In genomic region chr22:37502342-37503182, GRCh38 we compare ENCODE assay signal across 9 cellular contexts. TPM values are rescaled to one million over a fixed set of nuclear protein-coding genes. Genes with fewer than 3 reads are reported as not detected.
A peak's percentile ranks its signal among the peaks of the same experiment; 100 is the strongest.
DNase-seq lines count a peak whose midpoint lies in the region; ATAC-seq and TF ChIP-seq lines count a peak whose summit lies in the region.
"Had no signal": no experiment of that assay in that cellular context is flagged by ENCODE, and none has a peak within 500 bp of the region (broad histone marks: within the 10 kb centered on the region; RNA-seq: fewer than 3 reads in every experiment).

No MANE protein-coding gene starts in this region.

- peaks cover 14% of the 10 kb centered on the region for H3K4me1 Mint-ChIP-seq in activated CD8-positive, alpha-beta T cell treated with anti-CD3 and anti-CD28 coated beads for 36 hours (ENCODE audit: low read depth)
- peaks cover 21% of the 10 kb centered on the region for H3K4me1 Mint-ChIP-seq in stimulated activated effector memory CD8-positive, alpha-beta T cell treated with anti-CD3 and anti-CD28 coated beads, Interleukin-12 subunit alpha, Interleukin-12 subunit beta, amount 100 ng/mL, for 72 hours

- ATAC-seq in activated CD8-positive, alpha-beta T cell treated with anti-CD3 and anti-CD28 coated beads for 36 hours = no peak
- ATAC-seq in stimulated activated effector memory CD8-positive, alpha-beta T cell treated with anti-CD3 and anti-CD28 coated beads, Interleukin-12 subunit alpha, Interleukin-12 subunit beta, amount 100 ng/mL, for 72 hours = no peak

- peak; percentile 22 for DNase-seq in activated CD8-positive, alpha-beta T cell treated with anti-CD3 and anti-CD28 coated beads for 36 hours
- peak; percentile 82 for DNase-seq in kidney tubule cell (ENCODE audit: low spot score)
- no peak for DNase-seq in stimulated activated effector memory CD8-positive, alpha-beta T cell treated with anti-CD3 and anti-CD28 coated beads, Interleukin-12 subunit alpha, Interleukin-12 subunit beta, amount 100 ng/mL, for 72 hours (ENCODE audit: low spot score in 2 of 2)
- no peak for DNase-seq in NCI-H2081 (lab: John Stamatoyannopoulos, UW)
- DNase-seq in T1000 (lab: John Stamatoyannopoulos, UW) = no peak
- DNase-seq in stimulated activated naive CD4-positive, alpha-beta T cell (lab: John Stamatoyannopoulos, UW) = no peak
- DNase-seq in GM10248 (ENCODE audit: extremely low spot score) = no peak

- no peak overlapping the region for H3K27ac Mint-ChIP-seq in activated CD8-positive, alpha-beta T cell treated with anti-CD3 and anti-CD28 coated beads for 36 hours
- H3K27ac Mint-ChIP-seq in stimulated activated effector memory CD8-positive, alpha-beta T cell treated with anti-CD3 and anti-CD28 coated beads, Interleukin-12 subunit alpha, Interleukin-12 subunit beta, amount 100 ng/mL, for 72 hours = peak overlapping the region; percentile 41
- H3K27ac Mint-ChIP-seq: dendritic cell treated with granulocyte-macrophage colony-stimulating factor and Interleukin-4, amounts not matched to agents 40 ng/mL and 50 ng/mL, for 4 days had no signal

- no peaks in the 10 kb centered on the region for H3K36me3 Mint-ChIP-seq in activated CD8-positive, alpha-beta T cell treated with anti-CD3 and anti-CD28 coated beads for 36 hours (ENCODE audit: low read depth)
- no peaks in the 10 kb centered on the region for H3K36me3 Mint-ChIP-seq in stimulated activated effector memory CD8-positive, alpha-beta T cell treated with anti-CD3 and anti-CD28 coated beads, Interleukin-12 subunit alpha, Interleukin-12 subunit beta, amount 100 ng/mL, for 72 hours

- TF ChIP-seq EP300 in Ishikawa (IDR thresholded peaks at IDR 0.05; ENCODE audit: borderline replicate concordance) = no peak

- CTCF ChIA-PET in activated CD8-positive, alpha-beta T cell treated with anti-CD3 and anti-CD28 coated beads for 36 hours (lab: Charles Lee) = interaction anchor here (1.1 to 1.4 kb wide), 3 partner anchors 64 to 242 kb away, joined by 3 to 6 read pairs (median 3); no protein-coding TSS in a partner anchor
- CTCF ChIA-PET in GM10248 (lab: Yijun Ruan, JAX) = no interaction called here

- H3K9me3 Mint-ChIP-seq in activated CD8-positive, alpha-beta T cell treated with anti-CD3 and anti-CD28 coated beads for 36 hours = no peaks in the 10 kb centered on the region
- no peaks in the 10 kb centered on the region for H3K9me3 Mint-ChIP-seq in stimulated activated effector memory CD8-positive, alpha-beta T cell treated with anti-CD3 and anti-CD28 coated beads, Interleukin-12 subunit alpha, Interleukin-12 subunit beta, amount 100 ng/mL, for 72 hours
- H3K9me3 Mint-ChIP-seq: dendritic cell treated with granulocyte-macrophage colony-stimulating factor and Interleukin-4, amounts not matched to agents 40 ng/mL and 50 ng/mL, for 4 days had no signal

- no peak for TF ChIP-seq RAD21 in Ishikawa (IDR thresholded peaks at IDR 0.05; ENCODE audit: low read depth)

- intact Hi-C loops in activated CD8-positive, alpha-beta T cell treated with anti-CD3 and anti-CD28 coated beads for 36 hours (cut with micrococcal nuclease) = no loop called here

- no peak overlapping the region for H3K4me3 Mint-ChIP-seq in activated CD8-positive, alpha-beta T cell treated with anti-CD3 and anti-CD28 coated beads for 36 hours
- H3K4me3 Mint-ChIP-seq in stimulated activated effector memory CD8-positive, alpha-beta T cell treated with anti-CD3 and anti-CD28 coated beads, Interleukin-12 subunit alpha, Interleukin-12 subunit beta, amount 100 ng/mL, for 72 hours = no peak overlapping the region
- H3K4me3 Mint-ChIP-seq: dendritic cell treated with granulocyte-macrophage colony-stimulating factor and Interleukin-4, amounts not matched to agents 40 ng/mL and 50 ng/mL, for 4 days had no signal

- no peak for TF ChIP-seq CTCF in activated CD8-positive, alpha-beta T cell treated with anti-CD3 and anti-CD28 coated beads for 36 hours (IDR thresholded peaks at IDR 0.05)
- no peak for TF ChIP-seq CTCF in GM10248 (IDR thresholded peaks at IDR 0.05; ENCODE audit: control extremely low read depth, extremely low read depth, low read depth, missing control alignments)

- POLR2A ChIA-PET in activated CD8-positive, alpha-beta T cell treated with anti-CD3 and anti-CD28 coated beads for 36 hours (lab: Charles Lee) = no interaction called here
- POLR2A ChIA-PET in GM10248 (lab: Yijun Ruan, JAX) = interaction anchor here (0.7 kb wide), 1 partner anchor 174 kb away, joined by 3 read pairs; no protein-coding TSS in a partner anchor

- H3K27me3 Mint-ChIP-seq in activated CD8-positive, alpha-beta T cell treated with anti-CD3 and anti-CD28 coated beads for 36 hours = no peaks in the 10 kb centered on the region

TF ChIP-seq in Ishikawa, 13 proteins besides CTCF, POLR2A, EP300 and RAD21:
- TF ChIP-seq TEAD4 (IDR thresholded peaks at IDR 0.05) (no peak), MAX (IDR thresholded peaks at IDR 0.05) (peak; percentile 48; the same call in 1 of the 2 replicates), ZBTB7A (IDR thresholded peaks at IDR 0.05; ENCODE audit: low read depth) (no peak), REST (IDR thresholded peaks at IDR 0.05; ENCODE audit: low read depth) (no peak), USF1 (IDR thresholded peaks at IDR 0.05) (no peak), TCF12 (IDR thresholded peaks at IDR 0.05; ENCODE audit: low read depth) (peak; percentile 40; the same call in 1 of the 2 replicates), EGR1 (IDR thresholded peaks at IDR 0.05) (no peak)
TF ChIP-seq in Ishikawa: peak in this region for 2.

RNA-seq across cellular contexts. Expression of gene MFNG, which starts 16.4 kb away (rescaled TPM):
- 100 to 1,000 TPM; 155 to 160 TPM for total RNA-seq in activated CD8-positive, alpha-beta T cell treated with anti-CD3 and anti-CD28 coated beads for 36 hours

RNA-seq across cellular contexts. Expression of gene CARD10, which starts 16.7 kb away (rescaled TPM):
- total RNA-seq in activated CD8-positive, alpha-beta T cell treated with anti-CD3 and anti-CD28 coated beads for 36 hours = under 1 TPM; 0.09 to 0.18 TPM

RNA-seq across cellular contexts. Expression of gene CDC42EP1, which starts 57.7 kb away (rescaled TPM):
- total RNA-seq in activated CD8-positive, alpha-beta T cell treated with anti-CD3 and anti-CD28 coated beads for 36 hours = under 1 TPM; 0.59 to 0.72 TPM

Comparison
In these comparisons a context has a peak if more than half of its experiments do, and no peak if none do; other contexts are left out.
1. DNase-seq: peak in activated CD8-positive, alpha-beta T cell treated with anti-CD3 and anti-CD28 coated beads for 36 hours (single experiment) and kidney tubule cell (single experiment); none in stimulated activated effector memory CD8-positive, alpha-beta T cell treated with anti-CD3 and anti-CD28 coated beads, Interleukin-12 subunit alpha, Interleukin-12 subunit beta, amount 100 ng/mL, for 72 hours (0 of 2), NCI-H2081 (0 of 2), T1000 (single experiment), stimulated activated naive CD4-positive, alpha-beta T cell (0 of 6) and GM10248 (single experiment).